In genomic region chr4:5943561-5943960, GRCh38 we compare ENCODE assay signal across 16 cellular contexts. TPM values are rescaled to one million over a fixed set of nuclear protein-coding genes. Genes with fewer than 3 reads are reported as not detected.
DNase-seq lines count a peak whose midpoint lies in the region; ATAC-seq and TF ChIP-seq lines count a peak whose summit lies in the region.
"Had no signal": no experiment of that assay in that cellular context is flagged by ENCODE, and none has a peak within 500 bp of the region (broad histone marks: within the 10 kb centered on the region; RNA-seq: fewer than 3 reads in every experiment).

No MANE protein-coding gene starts in this region.

- H3K79me2 ChIP-seq in mammary epithelial cell (ENCODE audit: insufficient read depth, low read length): no peaks in the 10 kb centered on the region

- peaks cover 0 to 11% (median 6%) of the 10 kb centered on the region in 4 donors for H3K4me1 Mint-ChIP-seq in CD4-positive, CD25-positive, alpha-beta regulatory T cell
- peaks cover 14% of the 10 kb centered on the region for H3K4me1 Mint-ChIP-seq in central memory CD8-positive, alpha-beta T cell
- H3K4me1 Mint-ChIP-seq: B cell had no signal

- H3K36me3 Mint-ChIP-seq in CD4-positive, CD25-positive, alpha-beta regulatory T cell: no peaks in the 10 kb centered on the region
- H3K36me3 Mint-ChIP-seq in central memory CD8-positive, alpha-beta T cell (ENCODE audit: insufficient read depth): no peaks in the 10 kb centered on the region

- H4K20me1 ChIP-seq in BLaER1 (no peaks in the 10 kb centered on the region), mammary epithelial cell (ENCODE audit: insufficient read depth, low read length) (no peaks in the 10 kb centered on the region)

- CTCF ChIA-PET in mammary epithelial cell (lab: Charles Lee; ENCODE audit: low non-redundant PET): no interaction called here

- no peak overlapping the region for H3K4me3 ChIP-seq in BLaER1
- no peak overlapping the region for H3K4me3 ChIP-seq in CD4-positive, CD25-positive, alpha-beta regulatory T cell (ENCODE audit: low read depth, low read length)
- H3K4me3 ChIP-seq in sigmoid colon: no peak overlapping the region
- H3K4me3 ChIP-seq in mammary epithelial cell (replicated peaks in 1 of 3; ENCODE audit: insufficient read depth in 1 of 3, low read depth in 2 of 3, low read length in 3 of 3): no peak overlapping the region
- no peak overlapping the region for H3K4me3 ChIP-seq in tibial nerve
- H3K4me3 ChIP-seq: GM23248 had no signal

- peak; percentile 37 for ATAC-seq in CD4-positive, CD25-positive, alpha-beta regulatory T cell (ENCODE audit: low read depth in 2 of 2)
- ATAC-seq in central memory CD8-positive, alpha-beta T cell (replicated peaks; ENCODE audit: extremely low read depth, poor library complexity, severe bottlenecking): peak; percentile 24

- H3K4me1 ChIP-seq in BLaER1: peaks cover 68% of the 10 kb centered on the region
- H3K4me1 ChIP-seq in CD4-positive, CD25-positive, alpha-beta regulatory T cell (ENCODE audit: control insufficient read depth, insufficient read depth, low read length, poor library complexity, severe bottlenecking): peaks cover 11% of the 10 kb centered on the region
- no peaks in the 10 kb centered on the region for H3K4me1 ChIP-seq in sigmoid colon
- H3K4me1 ChIP-seq in mammary epithelial cell (ENCODE audit: insufficient read depth, low read length): no peaks in the 10 kb centered on the region
- no peaks in the 10 kb centered on the region for H3K4me1 ChIP-seq in tibial nerve

- H3K36me3 ChIP-seq in BLaER1: no peaks in the 10 kb centered on the region
- H3K36me3 ChIP-seq in CD4-positive, CD25-positive, alpha-beta regulatory T cell (ENCODE audit: control insufficient read depth, insufficient read depth, low read length): no peaks in the 10 kb centered on the region
- no peaks in the 10 kb centered on the region for H3K36me3 ChIP-seq in sigmoid colon
- no peaks in the 10 kb centered on the region for H3K36me3 ChIP-seq in mammary epithelial cell (ENCODE audit: insufficient read depth, low read length)
- no peaks in the 10 kb centered on the region for H3K36me3 ChIP-seq in tibial nerve

- H3K27ac ChIP-seq in BLaER1: no peak overlapping the region
- H3K27ac ChIP-seq in CD4-positive, CD25-positive, alpha-beta regulatory T cell (ENCODE audit: insufficient read depth, low read length, poor library complexity, severe bottlenecking): no peak overlapping the region
- no peak overlapping the region for H3K27ac ChIP-seq in sigmoid colon
- H3K27ac ChIP-seq in mammary epithelial cell (ENCODE audit: insufficient read depth, low read depth, low read length): no peak overlapping the region
- H3K27ac ChIP-seq in tibial nerve: no peak overlapping the region
- H3K27ac ChIP-seq: C4-2B, GM23248, HL-60 had no signal

- H3K27me3 ChIP-seq in BLaER1 (no peaks in the 10 kb centered on the region), sigmoid colon (peaks cover 0 to 43% (median 0%) of the 10 kb centered on the region in 3 donors), mammary epithelial cell (ENCODE audit: insufficient read depth, low read length) (no peaks in the 10 kb centered on the region), tibial nerve (no peaks in the 10 kb centered on the region)
- no peaks in the 10 kb centered on the region for H3K27me3 ChIP-seq in CD4-positive, CD25-positive, alpha-beta regulatory T cell (ENCODE audit: control insufficient read depth, insufficient read depth, low read length)

- peaks cover 25% of the 10 kb centered on the region for H3K9me3 ChIP-seq in BLaER1
- H3K9me3 ChIP-seq in CD4-positive, CD25-positive, alpha-beta regulatory T cell (ENCODE audit: control insufficient read depth in 2 of 2, low read length in 2 of 2): peaks cover 0 to 8% of the 10 kb centered on the region in 2 experiments
- peaks cover 0 to 2% (median 0%) of the 10 kb centered on the region in 4 donors for H3K9me3 ChIP-seq in sigmoid colon
- peaks cover 11% of the 10 kb centered on the region for H3K9me3 ChIP-seq in mammary epithelial cell (replicated peaks; ENCODE audit: insufficient read depth, low read length)
- H3K9me3 ChIP-seq in tibial nerve: peaks cover 0 to 40% (median 0%) of the 10 kb centered on the region in 4 donors

- peak overlapping the region in 2 of 3 donors; percentile 27 to 85 for H3K27ac Mint-ChIP-seq in CD4-positive, CD25-positive, alpha-beta regulatory T cell
- peak overlapping the region; percentile 86 for H3K27ac Mint-ChIP-seq in central memory CD8-positive, alpha-beta T cell (ENCODE audit: low read depth)
- H3K27ac Mint-ChIP-seq: B cell; CD4-positive, alpha-beta memory T cell had no signal

- dilution Hi-C loops in mammary epithelial cell (cut with HindIII; ENCODE audit: low sequenced_read_pairs): no loop called here

- no peaks in the 10 kb centered on the region for H3K27me3 Mint-ChIP-seq in CD4-positive, CD25-positive, alpha-beta regulatory T cell
- no peaks in the 10 kb centered on the region for H3K27me3 Mint-ChIP-seq in central memory CD8-positive, alpha-beta T cell

- TF ChIP-seq EP300 in sigmoid colon (IDR thresholded peaks at IDR 0.05) (no peak), tibial nerve (IDR thresholded peaks at IDR 0.05) (no peak)

- WGBS in sigmoid colon, 2 donors: 20 to 23% methylated on average over 6 of the region's 6 CpGs
- 16% methylated on average over 6 of the region's 6 CpGs for WGBS in mammary epithelial cell (ENCODE audit: low coverage, missing lambda C conversion rate)
- WGBS in tibial nerve, 2 donors: 28 to 40% methylated on average over 6 of the region's 6 CpGs

- H2AFZ ChIP-seq in mammary epithelial cell (ENCODE audit: low read depth, low read length): no peak overlapping the region
- H2AFZ ChIP-seq: GM23248 had no signal

- H3K4me2 ChIP-seq in BLaER1 (peak overlapping the region; percentile 85), mammary epithelial cell (ENCODE audit: insufficient read depth, low read depth, low read length) (no peak overlapping the region)

- intact Hi-C loops in sigmoid colon (cut with DNase I): no loop called here
- intact Hi-C loops in mammary epithelial cell (cut with micrococcal nuclease): no loop called here

- peak in 2 of 3 donors; percentile 2 to 17 for DNase-seq in CD4-positive, CD25-positive, alpha-beta regulatory T cell
- no peak for DNase-seq in central memory CD8-positive, alpha-beta T cell (ENCODE audit: low spot score in 2 of 2)
- DNase-seq in sigmoid colon: peak; percentile 11
- DNase-seq in mammary epithelial cell: no peak
- DNase-seq in NCI-H82 treated with DMSO at 0.1 percent for 48 hours (lab: John Stamatoyannopoulos, UW; ENCODE audit: unreplicated experiment): no peak
- no peak for DNase-seq in tibial nerve (ENCODE audit: low spot score in 2 of 2)
- DNase-seq: CD4-positive, alpha-beta memory T cell; DMS153; DMS79; GDM1; GM23248; HCEC 1CT had no signal

- no TSS peak for BruUV-seq in mammary epithelial cell (replicated peaks; lab: Mats Ljungman, UMichigan)

- H3K4me3 Mint-ChIP-seq in CD4-positive, CD25-positive, alpha-beta regulatory T cell: peak overlapping the region in 1 of 4 donors; percentile 48
- no peak overlapping the region for H3K4me3 Mint-ChIP-seq in central memory CD8-positive, alpha-beta T cell
- H3K4me3 Mint-ChIP-seq: B cell; CD4-positive, alpha-beta memory T cell had no signal

- in situ Hi-C loops in mammary epithelial cell (cut with MboI; ENCODE audit: low sequenced_read_pairs in 2 of 2): no loop called here

- H3K9ac ChIP-seq in BLaER1 (no peak overlapping the region), mammary epithelial cell (ENCODE audit: insufficient read depth, low read length) (no peak overlapping the region)
- H3K9ac ChIP-seq: GM23248 had no signal

- H3K9me3 Mint-ChIP-seq in CD4-positive, CD25-positive, alpha-beta regulatory T cell: peaks cover 0 to 8% (median 5%) of the 10 kb centered on the region in 7 donors
- H3K9me3 Mint-ChIP-seq in central memory CD8-positive, alpha-beta T cell: peaks cover 6% of the 10 kb centered on the region

- TF ChIP-seq CTCF in sigmoid colon (IDR thresholded peaks at IDR 0.05) (no peak), mammary epithelial cell (conservative IDR thresholded peaks at IDR 0.05 in 1 of 2, IDR thresholded peaks at IDR 0.05 in 1 of 2; ENCODE audit: extremely low read depth in 1 of 2, insufficient read depth in 1 of 2, low read depth in 1 of 2, low read length in 2 of 2) (no peak), tibial nerve (IDR thresholded peaks at IDR 0.05) (no peak)

- no peak for TF ChIP-seq POLR2A in sigmoid colon (IDR thresholded peaks at IDR 0.05)
- TF ChIP-seq POLR2A in tibial nerve (IDR thresholded peaks at IDR 0.05): no peak

RNA-seq across cellular contexts. Expression of gene CRMP1, which starts 50.7 kb away (rescaled TPM):
- total RNA-seq in CD4-positive, CD25-positive, alpha-beta regulatory T cell: not detected
- polyA plus RNA-seq in CD4-positive, CD25-positive, alpha-beta regulatory T cell: not detected
- total RNA-seq in sigmoid colon (1 to 10 TPM; 3.5 to 6.4 (median 4.7) TPM), mammary epithelial cell (under 1 TPM; under 0.01 to 0.14 TPM), tibial nerve (under 1 TPM in 3 of 4 donors, not detected in 1; 0.21 to 0.59 (median 0.30) TPM)
- polyA plus RNA-seq in sigmoid colon (1 to 10 TPM in 1 of 3 donors, under 1 TPM in 1, not detected in 1; under 0.01 to 4.1 TPM), mammary epithelial cell (0.03 TPM)
- not detected for polyA minus RNA-seq in mammary epithelial cell
- total RNA-seq: B cell; CD4-positive, alpha-beta memory T cell; GM23248 had no signal
- polyA plus RNA-seq: CD4-positive, alpha-beta memory T cell had no signal

Comparison
In these comparisons a context has a peak if more than half of its experiments do, and no peak if none do; other contexts are left out.
1. DNase-seq: peak in CD4-positive, CD25-positive, alpha-beta regulatory T cell (2 of 3) and sigmoid colon (single experiment); none in central memory CD8-positive, alpha-beta T cell (0 of 2), mammary epithelial cell (single experiment), NCI-H82 treated with DMSO at 0.1 percent for 48 hours (single experiment) and tibial nerve (0 of 2).